Comparison of ENCODE assay signal across 8 cellular contexts in genomic region chr6:28383235-28384142, GRCh38. TPM values are rescaled to one million over a fixed set of nuclear protein-coding genes. Genes with fewer than 3 reads are reported as not detected.
A peak's percentile ranks its signal among the peaks of the same experiment; 100 is the strongest.
DNase-seq lines count a peak whose midpoint lies in the region; ATAC-seq, FAIRE-seq and TF ChIP-seq lines count a peak whose summit lies in the region.

No MANE protein-coding gene starts in this region.

- peak overlapping the region in 10 of 11 experiments; percentile 44 to 69 (median 66); a peak in 20 of 22 replicates for H3K27ac ChIP-seq in BLaER1 treated with 17β-estradiol and CSF1 and Interleukin-3, amounts not matched to agents 10 nM and 100 nM
- H3K27ac ChIP-seq in pancreas, result peak overlapping the region; percentile 22 to 76 (median 52)

- WGBS in pancreas, 2 donors, result 10 to 11% methylated on average over 31 of the region's 31 CpGs

- ATAC-seq in GM19023 (IDR thresholded peaks at IDR 0.05; ENCODE audit: unreplicated experiment), result peak; percentile 90
- peak; percentile 93 for ATAC-seq in HG03159 (IDR thresholded peaks at IDR 0.05; ENCODE audit: unreplicated experiment)
- ATAC-seq in left ventricle myocardium superior, result peak; percentile 99
- peak; percentile 99 for ATAC-seq in pancreas

- peak in 3 of 4 donors; percentile 26 to 42 (median 29) for TF ChIP-seq CTCF in pancreas (IDR thresholded peaks at IDR 0.05)

- peak overlapping the region; percentile 50 to 71 (median 58) for H3K4me3 ChIP-seq in BLaER1 treated with 17β-estradiol and CSF1 and Interleukin-3, amounts not matched to agents 10 nM and 100 nM
- H3K4me3 ChIP-seq in NT2/D1 (ENCODE audit: insufficient read length, low read depth), result peak overlapping the region; percentile 30
- peak overlapping the region; percentile 18 to 55 (median 44) for H3K4me3 ChIP-seq in pancreas

- H4K20me1 ChIP-seq in BLaER1 treated with 17β-estradiol and CSF1 and Interleukin-3, amounts not matched to agents 10 nM and 100 nM, result no peaks in the 10 kb centered on the region

- FAIRE-seq in pancreas (lab: Jason Lieb, UNC) (peak; percentile 66), urothelium cell line (lab: Jason Lieb, UNC) (no peak)

- DNase-seq in NT2/D1 (ENCODE audit: low read depth, low spot score) (peak; percentile 72), anterior cingulate cortex (lab: John Stamatoyannopoulos, UW) (peak in 56 of 58 donors; percentile 1 to 72 (median 37)), left ventricle myocardium superior (peak; percentile 88), pancreas (peak; percentile 83 to 93 (median 85)), urothelium cell line (ENCODE audit: low spot score) (no peak)

- peaks cover 13 to 38% (median 34%) of the 10 kb centered on the region in 11 experiments for H3K36me3 ChIP-seq in BLaER1 treated with 17β-estradiol and CSF1 and Interleukin-3, amounts not matched to agents 10 nM and 100 nM
- H3K36me3 ChIP-seq in NT2/D1 (ENCODE audit: insufficient read depth, insufficient read length, low read length) (peaks cover 47% of the 10 kb centered on the region), pancreas (peaks cover 0 to 12% (median 0%) of the 10 kb centered on the region in 3 donors)

- H3K4me1 ChIP-seq in BLaER1 treated with 17β-estradiol and CSF1 and Interleukin-3, amounts not matched to agents 10 nM and 100 nM, result peaks cover 5 to 20% (median 15%) of the 10 kb centered on the region in 10 experiments; a peak in 16 of 20 replicates
- no peaks in the 10 kb centered on the region for H3K4me1 ChIP-seq in NT2/D1 (ENCODE audit: insufficient read depth, insufficient read length)
- peaks cover 3 to 11% (median 4%) of the 10 kb centered on the region in 3 donors for H3K4me1 ChIP-seq in pancreas

- peaks cover 11 to 46% (median 32%) of the 10 kb centered on the region in 11 experiments; a peak in 21 of 22 replicates for H3K9me3 ChIP-seq in BLaER1 treated with 17β-estradiol and CSF1 and Interleukin-3, amounts not matched to agents 10 nM and 100 nM (replicated peaks in 1 of 11)
- peaks cover 18% of the 10 kb centered on the region for H3K9me3 ChIP-seq in NT2/D1 (ENCODE audit: insufficient read depth, low read length)
- peaks cover 0 to 5% (median 0%) of the 10 kb centered on the region in 4 donors for H3K9me3 ChIP-seq in pancreas

- H3K9ac ChIP-seq in BLaER1 treated with 17β-estradiol and CSF1 and Interleukin-3, amounts not matched to agents 10 nM and 100 nM, result peak overlapping the region; percentile 49 to 72 (median 66); a peak in 21 of 22 replicates
- peak overlapping the region; percentile 59 for H3K9ac ChIP-seq in NT2/D1 (ENCODE audit: insufficient read length, low read depth)

- intact Hi-C loops in left ventricle myocardium superior (cut with micrococcal nuclease) (no loop called here), pancreas (cut with DNase I) (no loop called here)

- no peaks in the 10 kb centered on the region for H3K27me3 ChIP-seq in BLaER1 treated with 17β-estradiol and CSF1 and Interleukin-3, amounts not matched to agents 10 nM and 100 nM
- H3K27me3 ChIP-seq in NT2/D1 (ENCODE audit: insufficient read depth, insufficient read length), result no peaks in the 10 kb centered on the region
- no peaks in the 10 kb centered on the region for H3K27me3 ChIP-seq in pancreas

- peak overlapping the region; percentile 65 to 90 (median 79) for H3K4me2 ChIP-seq in BLaER1 treated with 17β-estradiol and CSF1 and Interleukin-3, amounts not matched to agents 10 nM and 100 nM

RNA-seq across cellular contexts. Expression of gene ZSCAN12, which starts 16.1 kb away (rescaled TPM):
- 1.9 TPM for total RNA-seq in left ventricle myocardium superior
- total RNA-seq in pancreas, result 1 to 10 TPM; 2.1 to 4.4 (median 2.8) TPM
- 1 to 10 TPM in 1 of 2 donors, under 1 TPM in 1; 0.80 to 1.9 TPM for polyA plus RNA-seq in pancreas

RNA-seq across cellular contexts. Expression of gene ZKSCAN3, which starts 33.7 kb away (rescaled TPM):
- total RNA-seq in left ventricle myocardium superior (4.7 TPM), pancreas (1 to 10 TPM; 1.5 to 5.0 (median 2.1) TPM)
- 1 to 10 TPM; 1.2 to 1.6 TPM for polyA plus RNA-seq in pancreas

RNA-seq across cellular contexts. Expression of gene ZSCAN31, which starts 47.5 kb away (rescaled TPM):
- total RNA-seq in left ventricle myocardium superior (8.6 TPM), pancreas (10 to 100 TPM in 1 of 6 donors, 1 to 10 TPM in 5; 4.4 to 13.2 (median 7.4) TPM)
- polyA plus RNA-seq in pancreas, result 10 to 100 TPM in 1 of 2 donors, 1 to 10 TPM in 1; 6.3 to 10.5 TPM

RNA-seq across cellular contexts. Expression of gene ZSCAN23, which starts 59.8 kb away (rescaled TPM):
- total RNA-seq in left ventricle myocardium superior (1.2 TPM), pancreas (1 to 10 TPM in 5 of 6 donors, under 1 TPM in 1; 0.75 to 3.3 (median 1.1) TPM)
- polyA plus RNA-seq in pancreas, result under 1 TPM; 0.42 to 0.89 TPM
